Comparison of ENCODE assay signal across 26 cellular contexts in the genomic region with DNA sequence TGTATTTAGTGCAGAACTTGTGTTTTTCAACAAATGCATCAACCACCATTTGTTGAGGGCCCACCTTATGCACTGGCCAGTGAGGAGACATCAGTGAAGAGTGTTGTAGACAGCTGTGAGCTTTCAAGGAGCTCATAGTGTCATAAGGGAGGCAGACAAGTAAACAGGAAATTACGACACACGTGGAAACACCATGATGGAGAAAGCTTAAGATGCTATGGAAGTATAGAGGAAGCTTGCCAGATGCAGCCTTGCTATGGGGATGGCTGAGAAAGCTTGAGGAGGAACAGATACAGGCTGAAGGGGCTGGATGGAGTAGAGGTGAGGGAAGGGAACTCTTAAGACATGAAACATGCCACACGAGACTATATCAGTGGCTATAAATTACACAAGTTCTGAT. TPM values are rescaled to one million over a fixed set of nuclear protein-coding genes. Genes with fewer than 3 reads are reported as not detected.
DNase-seq lines count a peak whose midpoint lies in the region; ATAC-seq, FAIRE-seq and TF ChIP-seq lines count a peak whose summit lies in the region.
"Had no signal": no experiment of that assay in that cellular context is flagged by ENCODE, and none has a peak within 500 bp of the region (broad histone marks: within the 10 kb centered on the region; RNA-seq: fewer than 3 reads in every experiment).

No MANE protein-coding gene starts in this region.

- no peaks in the 10 kb centered on the region for H4K20me1 ChIP-seq in mammary epithelial cell (ENCODE audit: insufficient read depth, low read length)

- in situ Hi-C loops in mammary epithelial cell (cut with MboI; ENCODE audit: low sequenced_read_pairs in 2 of 2), result no loop called here

- H3K27ac ChIP-seq in mammary epithelial cell (ENCODE audit: insufficient read depth, low read depth, low read length), result no peak overlapping the region
- H3K27ac ChIP-seq: breast epithelium, foreskin keratinocyte, left ventricle myocardium inferior, sigmoid colon had no signal

- H3K36me3 Mint-ChIP-seq in MCF 10A (ENCODE audit: insufficient read depth, unreplicated experiment), result no peaks in the 10 kb centered on the region
- H3K36me3 Mint-ChIP-seq in T-helper 17 cell (ENCODE audit: low read depth), result no peaks in the 10 kb centered on the region
- H3K36me3 Mint-ChIP-seq in CD14-positive monocyte, result no peaks in the 10 kb centered on the region
- H3K36me3 Mint-ChIP-seq: CD8-positive, alpha-beta T cell; IgD-negative memory B cell; type B pancreatic cell had no signal

- H3K27ac Mint-ChIP-seq in MCF 10A (ENCODE audit: low read depth, unreplicated experiment), result no peak overlapping the region
- no peak overlapping the region for H3K27ac Mint-ChIP-seq in T-helper 17 cell
- H3K27ac Mint-ChIP-seq in CD14-positive monocyte, result peak overlapping the region in 1 of 7 donors; percentile 17
- H3K27ac Mint-ChIP-seq: CD8-positive, alpha-beta T cell; IgD-negative memory B cell; type B pancreatic cell had no signal

- H3K9me3 ChIP-seq in mammary epithelial cell (replicated peaks; ENCODE audit: insufficient read depth, low read length), result no peaks in the 10 kb centered on the region
- H3K9me3 ChIP-seq in T-helper 17 cell (ENCODE audit: control insufficient read depth, low read length, poor library complexity, severe bottlenecking), result no peaks in the 10 kb centered on the region
- H3K9me3 ChIP-seq: breast epithelium, left ventricle myocardium inferior, MG63, sigmoid colon had no signal

- no peak for FAIRE-seq in frontal cortex (lab: Jason Lieb, UNC)
- FAIRE-seq: GM12892, H54 had no signal

- H3K4me3 ChIP-seq in mammary epithelial cell (replicated peaks in 1 of 3; ENCODE audit: insufficient read depth in 1 of 3, low read depth in 2 of 3, low read length in 3 of 3) (no peak overlapping the region), fibroblast of pulmonary artery (replicated peaks; ENCODE audit: low read depth, low read length) (no peak overlapping the region)
- H3K4me3 ChIP-seq: breast epithelium, left ventricle myocardium inferior, MG63, sigmoid colon had no signal

- no peak overlapping the region for H2AFZ ChIP-seq in mammary epithelial cell (ENCODE audit: low read depth, low read length)

- peaks cover 8% of the 10 kb centered on the region for H3K4me1 Mint-ChIP-seq in MCF 10A (ENCODE audit: insufficient read depth, unreplicated experiment)
- no peaks in the 10 kb centered on the region for H3K4me1 Mint-ChIP-seq in T-helper 17 cell
- H3K4me1 Mint-ChIP-seq in CD14-positive monocyte, result peaks cover 4% of the 10 kb centered on the region
- H3K4me1 Mint-ChIP-seq: IgD-negative memory B cell had no signal

- CTCF ChIA-PET in MCF 10A (lab: Yijun Ruan, JAX), result interaction anchor here (0.6 to 0.9 kb wide), 4 partner anchors 15 to 410 kb away, joined by 3 to 7 read pairs (median 3); no protein-coding TSS in a partner anchor
- CTCF ChIA-PET in mammary epithelial cell (lab: Charles Lee; ENCODE audit: low non-redundant PET), result no interaction called here

- H3K36me3 ChIP-seq in mammary epithelial cell (ENCODE audit: insufficient read depth, low read length), result no peaks in the 10 kb centered on the region
- H3K36me3 ChIP-seq: breast epithelium, left ventricle myocardium inferior, MG63, sigmoid colon had no signal

- 79% methylated on average over 3 of the region's 3 CpGs for WGBS in mammary epithelial cell (ENCODE audit: low coverage, missing lambda C conversion rate)

- BruUV-seq in MCF 10A (replicated peaks; lab: Mats Ljungman, UMichigan), result no TSS peak
- BruUV-seq in mammary epithelial cell (replicated peaks; lab: Mats Ljungman, UMichigan), result no TSS peak

- H3K4me1 ChIP-seq in mammary epithelial cell (ENCODE audit: insufficient read depth, low read length), result no peaks in the 10 kb centered on the region
- H3K4me1 ChIP-seq: breast epithelium, sigmoid colon had no signal

- intact Hi-C loops in MCF 10A (cut with micrococcal nuclease) (no loop called here), mammary epithelial cell (cut with micrococcal nuclease) (loop anchor here (5.0 kb wide), 1 partner anchor 42 kb away; no protein-coding TSS in a partner anchor), CD14-positive monocyte (cut with micrococcal nuclease) (no loop called here)

- dilution Hi-C loops in mammary epithelial cell (cut with HindIII; ENCODE audit: low sequenced_read_pairs), result no loop called here

- no peaks in the 10 kb centered on the region for H3K27me3 ChIP-seq in mammary epithelial cell (ENCODE audit: insufficient read depth, low read length)
- H3K27me3 ChIP-seq: breast epithelium, foreskin keratinocyte, MG63, sigmoid colon had no signal

- no peak overlapping the region for H3K4me2 ChIP-seq in mammary epithelial cell (ENCODE audit: insufficient read depth, low read depth, low read length)

- TF ChIP-seq CTCF in MCF 10A (IDR thresholded peaks at IDR 0.05; ENCODE audit: unreplicated experiment) (no peak), mammary epithelial cell (conservative IDR thresholded peaks at IDR 0.05 in 1 of 2, IDR thresholded peaks at IDR 0.05 in 1 of 2; ENCODE audit: extremely low read depth in 1 of 2, insufficient read depth in 1 of 2, low read depth in 1 of 2, low read length in 2 of 2) (no peak), fibroblast of pulmonary artery (IDR thresholded peaks at IDR 0.05; ENCODE audit: low read length, missing control alignments) (no peak), CD14-positive monocyte (IDR thresholded peaks at IDR 0.05) (no peak)

- H3K4me3 Mint-ChIP-seq in MCF 10A (ENCODE audit: unreplicated experiment) (no peak overlapping the region), T-helper 17 cell (no peak overlapping the region), CD14-positive monocyte (no peak overlapping the region)
- H3K4me3 Mint-ChIP-seq: CD8-positive, alpha-beta T cell; IgD-negative memory B cell; type B pancreatic cell had no signal

- ATAC-seq in HG03457 (IDR thresholded peaks at IDR 0.05; ENCODE audit: unreplicated experiment) (no peak), T-helper 17 cell (no peak)
- ATAC-seq: CD8-positive, alpha-beta T cell; foreskin keratinocyte had no signal

- H3K9ac ChIP-seq in mammary epithelial cell (ENCODE audit: insufficient read depth, low read length), result no peak overlapping the region

- H3K9me3 Mint-ChIP-seq in MCF 10A (ENCODE audit: unreplicated experiment), result no peaks in the 10 kb centered on the region
- peaks cover 0 to 6% (median 0%) of the 10 kb centered on the region in 7 donors for H3K9me3 Mint-ChIP-seq in CD14-positive monocyte
- H3K9me3 Mint-ChIP-seq: CD8-positive, alpha-beta T cell had no signal

- POLR2A ChIA-PET in MCF 10A (lab: Yijun Ruan, JAX), result interaction anchor here (0.8 kb wide), 1 partner anchor 50 kb away, joined by 3 read pairs; no protein-coding TSS in a partner anchor

- H3K27me3 Mint-ChIP-seq in MCF 10A (ENCODE audit: insufficient read depth, unreplicated experiment), result no peaks in the 10 kb centered on the region
- H3K27me3 Mint-ChIP-seq in T-helper 17 cell, result peaks cover 71% of the 10 kb centered on the region
- peaks cover 4 to 13% (median 6%) of the 10 kb centered on the region in 3 donors for H3K27me3 Mint-ChIP-seq in CD14-positive monocyte (ENCODE audit: low read depth in 3 of 3)

- no peaks in the 10 kb centered on the region for H3K79me2 ChIP-seq in mammary epithelial cell (ENCODE audit: insufficient read depth, low read length)

- DNase-seq in MCF 10A (ENCODE audit: unreplicated experiment), result peak; percentile 58
- no peak for DNase-seq in mammary epithelial cell
- DNase-seq in SK-N-DZ (ENCODE audit: low spot score), result peak; percentile 13
- DNase-seq in fibroblast of pulmonary artery (ENCODE audit: low read depth), result peak; percentile 89
- DNase-seq in T-helper 17 cell, result no peak
- DNase-seq in CD14-positive monocyte (ENCODE audit: low spot score), result no peak
- no peak for DNase-seq in frontal cortex (ENCODE audit: low spot score in 2 of 2)
- DNase-seq: activated CD4-positive, CD25-positive, alpha-beta regulatory T cell treated with anti-CD3 and anti-CD28 coated beads, Interleukin-2, amount 50 U/mL, for 72 hours; activated naive CD4-positive, alpha-beta T cell; activated T-cell treated with anti-CD3 and anti-CD28 coated beads, Interleukin-2, amount 50 U/mL, for 1 hour; amniotic stem cell; CD8-positive, alpha-beta T cell; foreskin keratinocyte; hippocampal formation; left ventricle myocardium inferior; MG63; NCI-H146; NCI-H526 treated with DMSO at 0.1 percent for 48 hours; sigmoid colon; stimulated activated CD8-positive, alpha-beta memory T cell treated with anti-CD3 and anti-CD28 coated beads, Interleukin-4, amount 100 ng/mL, for 48 hours had no signal

RNA-seq across cellular contexts. Expression of gene PSMD6, which starts 50.8 kb away (rescaled TPM):
- 62.7 and 66.0 TPM in 2 replicates for total RNA-seq in MCF 10A (2022)
- total RNA-seq in mammary epithelial cell, result 10 to 100 TPM; 70.7 to 85.9 TPM
- 75.2 TPM for polyA plus RNA-seq in mammary epithelial cell
- 28.0 TPM for polyA minus RNA-seq in mammary epithelial cell
- polyA plus RNA-seq in SK-N-DZ (2014; cell fraction: cytosol; rRNA removed), result 94.1 and 105 TPM in 2 replicates
- polyA plus RNA-seq in SK-N-DZ (2014; cell fraction: nucleus; rRNA removed), result 52.0 and 54.7 TPM in 2 replicates
- total RNA-seq in T-helper 17 cell, result 10 to 100 TPM; 91.3 to 97.3 TPM
- 100 to 1,000 TPM; 101 to 135 TPM for polyA plus RNA-seq in CD14-positive monocyte
- total RNA-seq in frontal cortex, result 63.2 TPM

Comparison
In these comparisons a context has a peak if more than half of its experiments do, and no peak if none do; other contexts are left out.
1. DNase-seq: peak in MCF 10A (single experiment), SK-N-DZ (single experiment) and fibroblast of pulmonary artery (single experiment); none in mammary epithelial cell (single experiment), T-helper 17 cell (0 of 3), CD14-positive monocyte (single experiment) and frontal cortex (0 of 2).